Comparison of ENCODE assay signal across 40 cellular contexts in genomic region chr11:118682372-118682771, GRCh38. TPM values are rescaled to one million over a fixed set of nuclear protein-coding genes. Genes with fewer than 3 reads are reported as not detected.
"Had no signal": no experiment of that assay in that cellular context is flagged by ENCODE, and none has a peak within 500 bp of the region (broad histone marks: within the 10 kb centered on the region; RNA-seq: fewer than 3 reads in every experiment).

No MANE protein-coding gene starts in this region.

- H3K36me3 ChIP-seq: MG63 had no signal

- H3K4me2 ChIP-seq: KMS-11 had no signal

- H3K4me3 ChIP-seq: MG63 had no signal

- H3K27me3 ChIP-seq: MG63 had no signal

- DNase-seq: Karpas-422, Kasumi-1, MG63, MM.1S, MV-4-11, NCI-H1048, NCI-H1092, NCI-H1092 treated with DMSO at 0.1 percent for 48 hours, NCI-H1105, NCI-H1105 treated with DMSO at 0.1 percent for 48 hours, NCI-H1417, NCI-H1417 treated with DMSO at 0.1 percent for 48 hours, NCI-H1436, NCI-H1436 treated with DMSO at 0.1 percent for 48 hours, NCI-H146, NCI-H1694, NCI-H1694 treated with DMSO at 0.1 percent for 48 hours, NCI-H187, NCI-H187 treated with DMSO at 0.1 percent for 48 hours, NCI-H2029, NCI-H2029 treated with DMSO at 0.1 percent for 48 hours, NCI-H2081, NCI-H2081 treated with DMSO at 0.1 percent for 48 hours, NCI-H2107, NCI-H2171, NCI-H2171 treated with DMSO at 0.1 percent for 48 hours, NCI-H2227 treated with DMSO at 0.1 percent for 48 hours, NCI-H226, NCI-H345, NCI-H446, NCI-H446 treated with DMSO at 0.1 percent for 48 hours, NCI-H510A, NCI-H510A treated with DMSO at 0.1 percent for 48 hours, NCI-H524, NCI-H524 treated with DMSO at 0.1 percent for 48 hours had no signal

- H3K9me3 ChIP-seq: MG63 had no signal

- H3K27ac ChIP-seq: KMS-11 had no signal

- H3K9ac ChIP-seq: KMS-11 had no signal

RNA-seq across cellular contexts. Expression of gene TREH, which starts 2.9 kb away (rescaled TPM):
- total RNA-seq: LHCN-M2, M059J, MCF 10A, NCI-H460 had no signal
